ENCODE assay signal across 8 cellular contexts in the genomic region with DNA sequence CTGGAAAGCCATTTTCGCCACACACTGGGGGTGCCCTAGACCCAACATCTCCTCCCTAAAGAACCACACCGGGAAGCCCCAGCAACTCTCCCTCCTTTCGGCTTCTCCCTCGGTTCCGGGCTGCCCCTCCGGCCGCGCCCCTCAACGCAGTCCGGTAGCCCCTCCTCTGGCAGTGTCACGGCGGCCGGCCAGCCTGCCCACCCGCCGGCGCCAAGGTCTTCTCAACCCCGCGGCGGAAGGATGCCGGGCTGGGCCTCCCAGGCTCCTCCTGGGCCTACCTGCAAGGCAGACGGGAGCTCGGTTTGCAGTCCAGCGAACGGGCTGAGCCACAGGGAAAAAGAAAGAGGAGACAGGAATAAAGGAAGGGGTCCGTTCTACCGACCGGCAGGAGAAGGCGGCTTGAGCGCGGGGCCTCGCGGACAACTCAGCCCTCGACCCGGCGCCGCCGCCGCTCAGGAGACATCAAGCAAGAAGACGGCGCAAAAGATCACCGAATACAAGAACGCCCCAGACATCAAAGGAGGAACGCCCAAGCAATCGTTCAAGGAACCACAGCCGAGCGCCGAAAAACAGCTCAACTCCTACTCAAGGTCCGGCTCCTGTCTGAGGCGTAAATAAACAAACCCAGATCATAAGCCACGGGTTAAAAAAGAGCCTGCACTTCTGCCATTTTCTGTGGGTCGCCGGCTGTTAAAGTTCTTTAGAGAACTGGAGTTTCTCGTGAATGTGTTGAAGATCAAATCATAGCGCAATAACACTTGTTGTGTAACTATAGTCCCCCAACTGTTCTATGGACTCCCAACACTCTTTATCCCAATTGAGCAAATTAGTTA. TPM values are rescaled to one million over a fixed set of nuclear protein-coding genes. Genes with fewer than 3 reads are reported as not detected.
A peak's percentile ranks its signal among the peaks of the same experiment; 100 is the strongest.
DNase-seq lines count a peak whose midpoint lies in the region; ATAC-seq and TF ChIP-seq lines count a peak whose summit lies in the region.

A gene with protein sequence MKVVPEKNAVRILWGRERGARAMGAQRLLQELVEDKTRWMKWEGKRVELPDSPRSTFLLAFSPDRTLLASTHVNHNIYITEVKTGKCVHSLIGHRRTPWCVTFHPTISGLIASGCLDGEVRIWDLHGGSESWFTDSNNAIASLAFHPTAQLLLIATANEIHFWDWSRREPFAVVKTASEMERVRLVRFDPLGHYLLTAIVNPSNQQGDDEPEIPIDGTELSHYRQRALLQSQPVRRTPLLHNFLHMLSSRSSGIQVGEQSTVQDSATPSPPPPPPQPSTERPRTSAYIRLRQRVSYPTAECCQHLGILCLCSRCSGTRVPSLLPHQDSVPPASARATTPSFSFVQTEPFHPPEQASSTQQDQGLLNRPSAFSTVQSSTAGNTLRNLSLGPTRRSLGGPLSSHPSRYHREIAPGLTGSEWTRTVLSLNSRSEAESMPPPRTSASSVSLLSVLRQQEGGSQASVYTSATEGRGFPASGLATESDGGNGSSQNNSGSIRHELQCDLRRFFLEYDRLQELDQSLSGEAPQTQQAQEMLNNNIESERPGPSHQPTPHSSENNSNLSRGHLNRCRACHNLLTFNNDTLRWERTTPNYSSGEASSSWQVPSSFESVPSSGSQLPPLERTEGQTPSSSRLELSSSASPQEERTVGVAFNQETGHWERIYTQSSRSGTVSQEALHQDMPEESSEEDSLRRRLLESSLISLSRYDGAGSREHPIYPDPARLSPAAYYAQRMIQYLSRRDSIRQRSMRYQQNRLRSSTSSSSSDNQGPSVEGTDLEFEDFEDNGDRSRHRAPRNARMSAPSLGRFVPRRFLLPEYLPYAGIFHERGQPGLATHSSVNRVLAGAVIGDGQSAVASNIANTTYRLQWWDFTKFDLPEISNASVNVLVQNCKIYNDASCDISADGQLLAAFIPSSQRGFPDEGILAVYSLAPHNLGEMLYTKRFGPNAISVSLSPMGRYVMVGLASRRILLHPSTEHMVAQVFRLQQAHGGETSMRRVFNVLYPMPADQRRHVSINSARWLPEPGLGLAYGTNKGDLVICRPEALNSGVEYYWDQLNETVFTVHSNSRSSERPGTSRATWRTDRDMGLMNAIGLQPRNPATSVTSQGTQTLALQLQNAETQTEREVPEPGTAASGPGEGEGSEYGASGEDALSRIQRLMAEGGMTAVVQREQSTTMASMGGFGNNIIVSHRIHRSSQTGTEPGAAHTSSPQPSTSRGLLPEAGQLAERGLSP (N-terminal part only) (minus strand): TSS at position 474 of the 833 bp plus-strand sequence. CDS start 45,643 bp downstream, outside the sequence.

- TF ChIP-seq CTCF in cardiac muscle cell (IDR thresholded peaks at IDR 0.05; ENCODE audit: low read depth, low read length) (no peak), parathyroid adenoma (IDR thresholded peaks at IDR 0.05) (no peak), tibial artery (IDR thresholded peaks at IDR 0.05) (no peak)

- DNase-seq in NCI-H128 (lab: John Stamatoyannopoulos, UW; ENCODE audit: unreplicated experiment) (peak; percentile 55), SW 1271 (lab: John Stamatoyannopoulos, UW) (peak; percentile 60 to 88), cardiac muscle cell (ENCODE audit: low read depth in 1 of 2, low spot score in 1 of 2) (peak; percentile 93 to 94), tibial artery (peak; percentile 86 to 90)
- peak; percentile 55 for DNase-seq in activated naive CD8-positive, alpha-beta T cell treated with anti-CD3 and anti-CD28 coated beads, Interleukin-2, amount 50 U/mL, for 16 hours (ENCODE audit: low read depth, low spot score)

- H3K4me3 ChIP-seq in cardiac muscle cell, result peak within 1 kb of the TSS; percentile 94
- peak within 1 kb of the TSS; percentile 77 for H3K4me3 ChIP-seq in parathyroid adenoma (ENCODE audit: low read depth, low read length)
- peak within 1 kb of the TSS; percentile 86 for H3K4me3 ChIP-seq in tibial artery

- peak within 1 kb of the TSS; percentile 67 for H3K9ac ChIP-seq in parathyroid adenoma

- H3K27me3 ChIP-seq in cardiac muscle cell (no peaks in the 10 kb centered on the region), parathyroid adenoma (ENCODE audit: control insufficient read depth, insufficient read depth, low read length) (no peaks in the 10 kb centered on the region), tibial artery (no peaks in the 10 kb centered on the region)

- peak within 1 kb of the TSS; percentile 94 for H3K27ac ChIP-seq in cardiac muscle cell
- peak within 1 kb of the TSS; percentile 80 for H3K27ac ChIP-seq in parathyroid adenoma
- peak within 1 kb of the TSS; percentile 82 to 83 for H3K27ac ChIP-seq in tibial artery

- intact Hi-C loops in tibial artery (cut with DNase I; ENCODE audit: low total_unique reads), result no loop called here

- peak; percentile 32 for TF ChIP-seq POLR2A in GM10847 (IDR thresholded peaks at IDR 0.05; ENCODE audit: extremely low read depth, insufficient read length)

- H3K9me3 ChIP-seq in cardiac muscle cell (ENCODE audit: low read depth), result no peaks in the 10 kb centered on the region
- no peaks in the 10 kb centered on the region for H3K9me3 ChIP-seq in parathyroid adenoma (ENCODE audit: control insufficient read depth, low read length)
- no peaks in the 10 kb centered on the region for H3K9me3 ChIP-seq in tibial artery

- H3K4me2 ChIP-seq in parathyroid adenoma (ENCODE audit: low read length), result peak within 1 kb of the TSS; percentile 76

- ATAC-seq in HG02642 (IDR thresholded peaks at IDR 0.05; ENCODE audit: poor library complexity, unreplicated experiment), result peak; percentile 82

- no peaks in the 10 kb centered on the region for H3K36me3 ChIP-seq in cardiac muscle cell
- no peaks in the 10 kb centered on the region for H3K36me3 ChIP-seq in parathyroid adenoma (ENCODE audit: control insufficient read depth, insufficient read depth, low read length)
- no peaks in the 10 kb centered on the region for H3K36me3 ChIP-seq in tibial artery

- peaks cover 15% of the 10 kb centered on the region for H3K79me2 ChIP-seq in parathyroid adenoma

- H3K4me1 ChIP-seq in cardiac muscle cell (ENCODE audit: low read depth), result peaks cover 9% of the 10 kb centered on the region
- H3K4me1 ChIP-seq in parathyroid adenoma, result peaks cover 12% of the 10 kb centered on the region
- peaks cover 0 to 51% (median 23%) of the 10 kb centered on the region in 4 donors for H3K4me1 ChIP-seq in tibial artery

- H2AFZ ChIP-seq in parathyroid adenoma, result peak within 1 kb of the TSS; percentile 81

RNA-seq across cellular contexts. Expression of the gene that starts here (rescaled TPM):
- 27.7 and 52.7 TPM in 2 replicates for total RNA-seq in cardiac muscle cell
- 10.5 and 12.8 TPM in 2 replicates for polyA plus RNA-seq in cardiac muscle cell

Comparison
In these comparisons a context has a peak if more than half of its experiments do, and no peak if none do; other contexts are left out.
1. Peak in every context shown above with its lines: DNase-seq, ATAC-seq, H3K4me3 ChIP-seq and H3K27ac ChIP-seq.